In genomic region chr17:78815696-78816095, GRCh38 we compare ENCODE assay signal across 21 cellular contexts.
"Had no signal": no experiment of that assay in that cellular context is flagged by ENCODE, and none has a peak within 500 bp of the region (broad histone marks: within the 10 kb centered on the region; RNA-seq: fewer than 3 reads in every experiment).

No MANE protein-coding gene starts in this region.

- H3K27me3 Mint-ChIP-seq: activated naive CD8-positive, alpha-beta T cell treated with anti-CD3 and anti-CD28 coated beads, Interleukin-2, amount 10 ng/mL, durations not matched to agents 7 days and 5 days had no signal

- H3K27me3 ChIP-seq: body of pancreas, colonic mucosa, gastrocnemius medialis, tibial artery, uterus had no signal

- H3K4me1 ChIP-seq: body of pancreas, colonic mucosa had no signal

- H3K27ac Mint-ChIP-seq: activated naive CD8-positive, alpha-beta T cell treated with anti-CD3 and anti-CD28 coated beads, Interleukin-2, amount 10 ng/mL, durations not matched to agents 7 days and 5 days; activated T-helper 1 cell treated with anti-CD3 and anti-CD28 coated beads, Interleukin-12 subunit alpha, Interleukin-12 subunit beta, Interleukin-2, Interleukin-4 antibody, amounts not matched to agents 30 ng/mL and 10 ng/mL and 1 ng/mL, durations not matched to agents 14 hours and 24 hours and 36 hours; nephron; T-helper 2 cell treated with Interferon-gamma antibody and Interleukin-4, amounts not matched to agents 5 μg/mL and 100 μg/mL, for 36 hours had no signal

- DNase-seq: activated naive CD8-positive, alpha-beta T cell treated with anti-CD3 and anti-CD28 coated beads, Interleukin-2, amount 10 ng/mL, durations not matched to agents 7 days and 5 days; body of pancreas; caudate nucleus; colonic mucosa; gastrocnemius medialis; head of caudate nucleus; kidney; occipital lobe; retina; stimulated activated CD4-positive, alpha-beta T cell treated with anti-CD3 and anti-CD28 coated beads, Interleukin-12 subunit alpha, Interleukin-12 subunit beta, amount 100 ng/mL, for 4 hours; stimulated activated CD4-positive, alpha-beta T cell treated with anti-CD3 and anti-CD28 coated beads, Interleukin-1b, Interleukin-23, amount 100 ng/mL, for 48 hours; stimulated activated naive CD4-positive, alpha-beta T cell treated with Interleukin-2 at 50 U/mL for 16 hours; substantia nigra; SW 1271; tibial artery; uterus had no signal

- ATAC-seq: body of pancreas, gastrocnemius medialis, left lobe of liver had no signal

- H3K4me3 Mint-ChIP-seq: activated naive CD8-positive, alpha-beta T cell treated with anti-CD3 and anti-CD28 coated beads, Interleukin-2, amount 10 ng/mL, durations not matched to agents 7 days and 5 days; activated T-helper 1 cell treated with anti-CD3 and anti-CD28 coated beads, Interleukin-12 subunit alpha, Interleukin-12 subunit beta, Interleukin-2, Interleukin-4 antibody, amounts not matched to agents 30 ng/mL and 10 ng/mL and 1 ng/mL, durations not matched to agents 14 hours and 24 hours and 36 hours; nephron; T-helper 2 cell treated with Interferon-gamma antibody and Interleukin-4, amounts not matched to agents 5 μg/mL and 100 μg/mL, for 36 hours had no signal

- H3K9me3 ChIP-seq: body of pancreas, colonic mucosa, gastrocnemius medialis, tibial artery, uterus had no signal

- H3K4me1 Mint-ChIP-seq: nephron had no signal

- H3K4me3 ChIP-seq: body of pancreas, colonic mucosa, gastrocnemius medialis, lung, tibial artery, uterus had no signal

- H3K27ac ChIP-seq: body of pancreas, colonic mucosa, gastrocnemius medialis, tibial artery, uterus had no signal

- H3K36me3 ChIP-seq: colonic mucosa, uterus had no signal

- H3K9me3 Mint-ChIP-seq: activated naive CD8-positive, alpha-beta T cell treated with anti-CD3 and anti-CD28 coated beads, Interleukin-2, amount 10 ng/mL, durations not matched to agents 7 days and 5 days; activated T-helper 1 cell treated with anti-CD3 and anti-CD28 coated beads, Interleukin-12 subunit alpha, Interleukin-12 subunit beta, Interleukin-2, Interleukin-4 antibody, amounts not matched to agents 30 ng/mL and 10 ng/mL and 1 ng/mL, durations not matched to agents 14 hours and 24 hours and 36 hours; nephron; T-helper 2 cell treated with Interferon-gamma antibody and Interleukin-4, amounts not matched to agents 5 μg/mL and 100 μg/mL, for 36 hours had no signal
